ENCODE assay signal across 1 cellular context in genomic region chrX:16712116-16712824, GRCh38.
TF ChIP-seq lines count a peak whose summit lies in the region.

CTPS2 (minus strand) TSS chrX:16712669; CDS start chrX:16702902, 9,767 bp downstream.

TF ChIP-seq in IMR-90, 13 proteins besides CTCF, POLR2A, EP300 and RAD21 (continued from another document):
- TF ChIP-seq ELK1 (IDR thresholded peaks at IDR 0.05; ENCODE audit: borderline replicate concordance, low read depth, low read length) (no peak), RCOR1 (IDR thresholded peaks at IDR 0.05; ENCODE audit: insufficient replicate concordance, low read length) (no peak), CHD1 (IDR thresholded peaks at IDR 0.05; ENCODE audit: low read depth, low read length) (no peak), MXI1 (IDR thresholded peaks at IDR 0.05; ENCODE audit: borderline replicate concordance, low read depth, low read length) (no peak), SMC3 (IDR thresholded peaks at IDR 0.05; ENCODE audit: low read depth, low read length) (no peak), BHLHE40 (IDR thresholded peaks at IDR 0.05; ENCODE audit: low read depth, low read length) (no peak)
